In the genomic region with DNA sequence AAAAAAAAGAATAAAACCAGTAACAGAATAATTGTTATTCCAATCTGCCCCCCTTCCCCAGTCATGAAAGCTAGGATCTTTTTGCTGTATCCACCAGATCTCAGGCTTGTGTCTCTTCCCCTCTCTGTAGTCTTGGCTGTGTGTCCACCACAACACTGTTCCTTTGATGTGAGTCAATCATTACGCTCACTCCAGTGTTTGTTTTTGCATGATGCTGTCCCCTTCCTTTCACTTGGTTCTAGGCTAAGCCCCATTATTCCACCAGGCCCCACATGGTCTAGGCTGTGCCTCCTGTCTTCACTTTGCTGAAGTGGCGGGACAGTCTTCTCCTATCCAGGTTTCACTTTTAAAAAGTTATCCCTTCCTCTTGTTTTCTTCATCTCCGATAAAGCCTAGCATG, we compare ENCODE assay signal across 2 cellular contexts.
TF ChIP-seq lines count a peak whose summit lies in the region.

No MANE protein-coding gene starts in this region.

TF ChIP-seq in HEK293, 187 proteins besides CTCF, POLR2A, EP300 and RAD21:
- TF ChIP-seq ZNF19 (tag by site-specific recombination; IDR thresholded peaks at IDR 0.05; ENCODE audit: low read depth) (no peak), ZEB2 (tag by site-specific recombination; IDR thresholded peaks at IDR 0.05) (no peak), REST (tag by site-specific recombination; IDR thresholded peaks at IDR 0.05) (no peak), ZNF585B (tag by site-specific recombination; IDR thresholded peaks at IDR 0.05) (no peak), PRDM1 (tag by site-specific recombination; IDR thresholded peaks at IDR 0.05) (0 out of 2 replicates have a peak, but pooled peaks have one; percentile 20), ZNF48 (tag by site-specific recombination; IDR thresholded peaks at IDR 0.05) (no peak), ZNF394 (tag by site-specific recombination; IDR thresholded peaks at IDR 0.05; ENCODE audit: borderline replicate concordance) (no peak), TCF7L2 (IDR thresholded peaks at IDR 0.05; ENCODE audit: borderline replicate concordance, low read depth, low read length) (0 out of 2 replicates have a peak, but pooled peaks have one; percentile 49), SP2 (tag by site-specific recombination; IDR thresholded peaks at IDR 0.05) (no peak), ZNF335 (tag by site-specific recombination; conservative IDR thresholded peaks at IDR 0.05) (0 out of 2 replicates have a peak, but pooled peaks have one; percentile 22)
- TF ChIP-seq, protein P1, sequence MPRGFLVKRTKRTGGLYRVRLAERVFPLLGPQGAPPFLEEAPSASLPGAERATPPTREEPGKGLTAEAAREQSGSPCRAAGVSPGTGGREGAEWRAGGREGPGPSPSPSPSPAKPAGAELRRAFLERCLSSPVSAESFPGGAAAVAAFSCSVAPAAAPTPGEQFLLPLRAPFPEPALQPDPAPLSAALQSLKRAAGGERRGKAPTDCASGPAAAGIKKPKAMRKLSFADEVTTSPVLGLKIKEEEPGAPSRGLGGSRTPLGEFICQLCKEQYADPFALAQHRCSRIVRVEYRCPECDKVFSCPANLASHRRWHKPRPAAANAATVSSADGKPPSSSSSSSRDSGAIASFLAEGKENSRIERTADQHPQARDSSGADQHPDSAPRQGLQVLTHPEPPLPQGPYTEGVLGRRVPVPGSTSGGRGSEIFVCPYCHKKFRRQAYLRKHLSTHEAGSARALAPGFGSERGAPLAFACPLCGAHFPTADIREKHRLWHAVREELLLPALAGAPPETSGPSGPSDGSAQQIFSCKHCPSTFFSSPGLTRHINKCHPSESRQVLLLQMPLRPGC (tag by site-specific recombination; IDR thresholded peaks at IDR 0.05), result no peak
TF ChIP-seq in HEK293: peak in this region for 3.

TF ChIP-seq in H1, 55 proteins besides CTCF, POLR2A, EP300 and RAD21:
- TF ChIP-seq CBX8 (IDR thresholded peaks at IDR 0.05; ENCODE audit: borderline replicate concordance, low read depth, low read length) (no peak), SUZ12 (IDR thresholded peaks at IDR 0.05; ENCODE audit: low read length) (no peak)
TF ChIP-seq in H1: peak in this region for 0.
